ENCODE assay signal across 8 cellular contexts in the genomic region with DNA sequence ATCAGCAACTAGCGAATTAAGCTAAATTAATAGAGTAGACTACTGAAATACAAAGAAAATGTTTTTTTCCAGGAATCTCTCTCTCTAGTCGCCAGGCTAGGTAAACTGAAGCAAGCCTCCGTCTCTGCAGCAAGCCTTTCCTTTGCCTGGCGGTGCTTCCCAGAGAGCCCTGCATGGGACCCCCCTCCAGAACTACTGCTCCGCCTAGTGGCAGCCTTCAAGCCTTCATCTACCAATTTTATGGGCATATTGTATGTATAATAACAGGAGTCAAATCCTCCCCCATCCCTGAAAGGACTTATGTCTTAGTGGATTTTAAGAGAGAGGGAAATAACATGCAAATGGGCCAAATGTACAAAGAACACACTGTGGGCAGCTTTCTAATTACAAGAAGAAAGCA.
DNase-seq lines count a peak whose midpoint lies in the region; TF ChIP-seq lines count a peak whose summit lies in the region.

No MANE protein-coding gene starts in this region.

- TF ChIP-seq POLR2A in sigmoid colon (IDR thresholded peaks at IDR 0.05): no peak

- TF ChIP-seq CTCF in retinal pigment epithelial cell (conservative IDR thresholded peaks at IDR 0.05; ENCODE audit: low read depth, low read length) (peak; percentile 73), sigmoid colon (IDR thresholded peaks at IDR 0.05) (no peak)

- H3K27me3 ChIP-seq in sigmoid colon: no peaks in the 10 kb centered on the region

- WGBS in sigmoid colon, 2 donors: 95% methylated on average over 5 of the region's 5 CpGs

- H3K9me3 ChIP-seq in sigmoid colon: no peaks in the 10 kb centered on the region

- peaks cover 0 to 28% (median 24%) of the 10 kb centered on the region in 4 donors for H3K4me1 ChIP-seq in sigmoid colon

- no peak overlapping the region for H3K4me3 ChIP-seq in retinal pigment epithelial cell (ENCODE audit: low read length)
- H3K4me3 ChIP-seq in sigmoid colon: no peak overlapping the region

- peak; percentile 10 for DNase-seq in NCI-H146 (lab: John Stamatoyannopoulos, UW)
- no peak for DNase-seq in NCI-H146 treated with DMSO at 0.1 percent for 48 hours (lab: John Stamatoyannopoulos, UW; ENCODE audit: unreplicated experiment)
- peak; percentile 57 for DNase-seq in NAMALWA (ENCODE audit: low spot score)
- DNase-seq in ecto neural progenitor cell (ENCODE audit: low spot score): peak; percentile 66
- no peak for DNase-seq in retinal pigment epithelial cell (ENCODE audit: low read depth)
- DNase-seq in NCI-H510A treated with DMSO at 0.1 percent for 48 hours (lab: John Stamatoyannopoulos, UW): no peak
- no peak for DNase-seq in sigmoid colon
- DNase-seq in NCI-H226: no peak

- no peak overlapping the region for H3K27ac ChIP-seq in sigmoid colon

- H3K36me3 ChIP-seq in sigmoid colon: no peaks in the 10 kb centered on the region

- TF ChIP-seq EP300 in sigmoid colon (IDR thresholded peaks at IDR 0.05): no peak

- intact Hi-C loops in sigmoid colon (cut with DNase I): no loop called here

Comparison
In these comparisons a context has a peak if more than half of its experiments do, and no peak if none do; other contexts are left out.
1. DNase-seq: peak in NCI-H146 (single experiment), NAMALWA (single experiment) and ecto neural progenitor cell (single experiment); none in NCI-H146 treated with DMSO at 0.1 percent for 48 hours (single experiment), retinal pigment epithelial cell (single experiment), NCI-H510A treated with DMSO at 0.1 percent for 48 hours (single experiment), sigmoid colon (single experiment) and NCI-H226 (single experiment).